ENCODE assay signal across 17 cellular contexts in the genomic region with DNA sequence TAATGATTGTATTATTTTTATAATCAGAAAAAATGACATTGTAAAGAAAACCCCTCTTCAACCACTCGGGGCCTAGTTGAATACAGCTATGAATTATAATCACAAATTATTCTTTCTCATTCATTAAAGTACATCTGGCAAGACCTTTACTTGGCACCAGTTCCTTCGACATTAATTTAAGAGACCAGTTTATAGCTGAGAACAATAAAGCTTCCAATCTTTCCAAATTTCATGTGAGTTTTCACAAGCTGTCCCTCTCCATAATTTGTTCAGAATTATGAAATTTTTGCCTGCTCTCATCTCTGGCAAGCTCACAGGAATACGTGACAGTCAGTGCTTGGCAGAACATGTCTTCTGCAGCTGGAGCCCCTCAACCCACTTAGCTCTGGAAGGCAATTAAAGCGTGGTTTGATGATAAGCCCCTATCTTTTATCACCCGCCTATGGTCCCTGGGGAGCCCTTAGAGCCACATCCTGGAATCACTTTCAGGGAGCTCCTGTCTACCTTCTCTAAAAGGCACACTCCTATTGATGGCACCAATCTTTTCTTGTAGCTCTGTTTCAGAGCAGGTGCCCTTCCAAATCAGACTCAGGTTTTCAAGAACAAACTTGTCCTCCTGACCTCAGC.
"Had no signal": no experiment of that assay in that cellular context is flagged by ENCODE, and none has a peak within 500 bp of the region (broad histone marks: within the 10 kb centered on the region; RNA-seq: fewer than 3 reads in every experiment).

No MANE protein-coding gene starts in this region.

- H3K27me3 ChIP-seq: gastrocnemius medialis, left lung, sigmoid colon had no signal

- H3K4me1 Mint-ChIP-seq: memory B cell had no signal

- H3K9me3 Mint-ChIP-seq: activated T-cell treated with anti-CD3 and anti-CD28 coated beads, Interleukin-2, amount 50 U/mL, for 4 hours; brain; dendritic cell treated with granulocyte-macrophage colony-stimulating factor and Interleukin-4, amounts not matched to agents 40 ng/mL and 50 ng/mL, for 4 days; effector memory CD8-positive, alpha-beta T cell; nephron progenitor cell; type B pancreatic cell had no signal

- DNase-seq: activated effector memory CD4-positive, alpha-beta T cell treated with anti-CD3 and anti-CD28 coated beads, Interleukin-2, amount 50 U/mL, for 16 hours; activated T-cell treated with anti-CD3 and anti-CD28 coated beads, Interleukin-2, amount 50 U/mL, for 4 hours; amygdala; cerebellar nuclear complex; effector memory CD8-positive, alpha-beta T cell; gastrocnemius medialis; heart right ventricle; left lung; nephron progenitor cell; sigmoid colon; stimulated activated CD4-positive, alpha-beta T cell treated with anti-CD3 and anti-CD28 coated beads, Interleukin-12 subunit alpha, Interleukin-12 subunit beta, amount 100 ng/mL, for 4 hours; stimulated activated naive CD4-positive, alpha-beta T cell treated with Interleukin-2 at 50 U/mL for 16 hours had no signal

- H3K36me3 Mint-ChIP-seq: activated naive CD8-positive, alpha-beta T cell; brain; memory B cell; type B pancreatic cell had no signal

- H3K27ac Mint-ChIP-seq: activated naive CD8-positive, alpha-beta T cell; dendritic cell treated with granulocyte-macrophage colony-stimulating factor and Interleukin-4, amounts not matched to agents 40 ng/mL and 50 ng/mL, for 4 days; effector memory CD8-positive, alpha-beta T cell; memory B cell; nephron progenitor cell; type B pancreatic cell had no signal

- ATAC-seq: activated T-cell treated with anti-CD3 and anti-CD28 coated beads, Interleukin-2, amount 50 U/mL, for 4 hours; effector memory CD8-positive, alpha-beta T cell; gastrocnemius medialis; heart right ventricle; left lung had no signal

- H3K36me3 ChIP-seq: gastrocnemius medialis, heart right ventricle, left lung, sigmoid colon had no signal

- H3K9me3 ChIP-seq: gastrocnemius medialis, heart right ventricle, left lung, sigmoid colon had no signal

- H3K4me3 ChIP-seq: gastrocnemius medialis, heart right ventricle, left lung, sigmoid colon had no signal

- H3K4me1 ChIP-seq: gastrocnemius medialis, heart right ventricle, left lung, sigmoid colon had no signal

- H3K27ac ChIP-seq: gastrocnemius medialis, heart right ventricle, left lung, sigmoid colon had no signal

- H3K4me3 Mint-ChIP-seq: activated naive CD8-positive, alpha-beta T cell; activated T-cell treated with anti-CD3 and anti-CD28 coated beads, Interleukin-2, amount 50 U/mL, for 4 hours; brain; dendritic cell treated with granulocyte-macrophage colony-stimulating factor and Interleukin-4, amounts not matched to agents 40 ng/mL and 50 ng/mL, for 4 days; effector memory CD8-positive, alpha-beta T cell; memory B cell; nephron progenitor cell; type B pancreatic cell had no signal
